ENCODE assay signal across 12 cellular contexts in the genomic region with DNA sequence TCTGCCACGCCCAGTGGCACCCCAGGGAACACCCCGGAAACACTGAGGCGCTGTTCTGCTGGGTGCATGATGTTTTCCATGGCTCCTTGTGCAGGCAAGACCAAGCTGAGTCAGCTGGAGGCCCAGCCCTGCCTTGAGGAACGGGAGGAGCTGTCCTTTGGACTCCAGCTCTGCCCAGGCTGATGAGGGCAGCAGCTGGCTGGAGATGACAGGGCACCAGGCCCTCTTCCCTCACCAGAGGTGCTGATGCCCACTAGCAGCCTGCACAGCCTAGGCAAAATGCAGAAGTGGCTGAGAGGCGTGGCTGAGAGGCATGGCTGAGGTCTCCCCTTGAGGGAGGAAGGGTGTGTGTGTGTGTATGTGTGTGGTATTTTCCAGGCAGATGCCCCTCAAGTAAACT. TPM values are rescaled to one million over a fixed set of nuclear protein-coding genes. Genes with fewer than 3 reads are reported as not detected.
DNase-seq lines count a peak whose midpoint lies in the region; TF ChIP-seq lines count a peak whose summit lies in the region.
"Had no signal": no experiment of that assay in that cellular context is flagged by ENCODE, and none has a peak within 500 bp of the region (broad histone marks: within the 10 kb centered on the region; RNA-seq: fewer than 3 reads in every experiment).

No MANE protein-coding gene starts in this region.

- intact Hi-C loops in prostate gland (cut with DNase I) = no loop called here

- H3K4me3 ChIP-seq in epithelial cell of proximal tubule (ENCODE audit: low read depth, low read length) (no peak overlapping the region), prostate gland (peak overlapping the region in 1 of 2 donors; percentile 70)
- H3K4me3 ChIP-seq: psoas muscle had no signal

- no peaks in the 10 kb centered on the region for H3K36me3 ChIP-seq in prostate gland

- no peaks in the 10 kb centered on the region for H3K9me3 ChIP-seq in prostate gland
- H3K9me3 ChIP-seq: psoas muscle had no signal

- DNase-seq in GM03348 (ENCODE audit: low spot score) (peak; percentile 50), NOMO-1 treated with dmso at 0.1 percent for 144 hours (lab: John Stamatoyannopoulos, UW; ENCODE audit: unreplicated experiment) (peak; percentile 76), epithelial cell of proximal tubule (ENCODE audit: low read depth) (no peak), prostate gland (ENCODE audit: low spot score) (no peak), GM13977 (ENCODE audit: low spot score) (no peak), NCI-H128 (lab: John Stamatoyannopoulos, UW; ENCODE audit: unreplicated experiment) (no peak), NCI-H1930 (lab: John Stamatoyannopoulos, UW) (no peak), globus pallidus (ENCODE audit: low spot score) (no peak)
- DNase-seq: activated naive CD4-positive, alpha-beta T cell treated with anti-CD3 and anti-CD28 coated beads, Interleukin-2, amount 10 ng/mL, durations not matched to agents 7 days and 5 days; T-helper 1 cell had no signal

- peak overlapping the region; percentile 4 to 87 for H3K27ac ChIP-seq in prostate gland
- H3K27ac ChIP-seq: psoas muscle had no signal

- no peak for TF ChIP-seq POLR2A in prostate gland (IDR thresholded peaks at IDR 0.05)

- H3K4me1 ChIP-seq in prostate gland (replicated peaks) = peaks cover 25% of the 10 kb centered on the region

- peak; percentile 2 for TF ChIP-seq CTCF in epithelial cell of proximal tubule (conservative IDR thresholded peaks at IDR 0.05; ENCODE audit: low read depth, low read length)
- TF ChIP-seq CTCF in prostate gland (IDR thresholded peaks at IDR 0.05) = no peak
- TF ChIP-seq CTCF in GM13977 (IDR thresholded peaks at IDR 0.05; ENCODE audit: extremely low read depth, insufficient read depth, missing control alignments) = no peak

- in situ Hi-C loops in GM13977 (cut with MboI; ENCODE audit: low pct_unique_long_range_greater_than_20kb, low sequenced_read_pairs, unreplicated experiment) = no loop called here

- 51% methylated on average over 5 of the region's 5 CpGs for WGBS in prostate gland

- H3K27me3 ChIP-seq in prostate gland (replicated peaks; ENCODE audit: insufficient read depth) = no peaks in the 10 kb centered on the region

RNA-seq across cellular contexts. Expression of gene C6orf132, which starts 2.4 kb away (rescaled TPM):
- total RNA-seq in epithelial cell of proximal tubule = 15.3 and 19.8 TPM in 2 replicates
- 10 to 100 TPM; 30.8 to 45.9 TPM for total RNA-seq in prostate gland

RNA-seq across cellular contexts. Expression of gene GUCA1A, which starts 33.1 kb away (rescaled TPM):
- total RNA-seq in epithelial cell of proximal tubule (1.4 and 2.2 TPM in 2 replicates), prostate gland (1 to 10 TPM in 1 of 2 donors, not detected in 1; 2.1 TPM)
- total RNA-seq: fibroblast of villous mesenchyme, psoas muscle had no signal

RNA-seq across cellular contexts. Expression of gene GUCA1B, which starts 54.7 kb away (rescaled TPM):
- total RNA-seq in epithelial cell of proximal tubule = 0.07 and 0.17 TPM in 2 replicates
- total RNA-seq in prostate gland = under 1 TPM in 1 of 2 donors, not detected in 1; 0.68 TPM
- total RNA-seq: fibroblast of villous mesenchyme had no signal

Comparison
In these comparisons a context has a peak if more than half of its experiments do, and no peak if none do; other contexts are left out.
1. DNase-seq: peak in GM03348 (single experiment) and NOMO-1 treated with dmso at 0.1 percent for 144 hours (single experiment); none in epithelial cell of proximal tubule (single experiment), prostate gland (single experiment), GM13977 (single experiment), NCI-H128 (single experiment), NCI-H1930 (0 of 2) and globus pallidus (single experiment).